Comparison of ENCODE assay signal across 8 cellular contexts in genomic region chr7:98250789-98251188, GRCh38. TPM values are rescaled to one million over a fixed set of nuclear protein-coding genes. Genes with fewer than 3 reads are reported as not detected.
DNase-seq lines count a peak whose midpoint lies in the region; ATAC-seq and TF ChIP-seq lines count a peak whose summit lies in the region.

No MANE protein-coding gene starts in this region.

- H3K23ac ChIP-seq in mesendoderm (ENCODE audit: low read length), result no peak overlapping the region

- H3K18ac ChIP-seq in mesendoderm (ENCODE audit: low read length), result no peak overlapping the region

- H3K27me3 ChIP-seq in mesendoderm (ENCODE audit: insufficient read depth, low read length, poor library complexity) (no peaks in the 10 kb centered on the region), transverse colon (no peaks in the 10 kb centered on the region)

- no peak overlapping the region for H2AK5ac ChIP-seq in mesendoderm (ENCODE audit: low read length)

- no peak for TF ChIP-seq EP300 in transverse colon (IDR thresholded peaks at IDR 0.05; ENCODE audit: low read depth)

- no peak for TF ChIP-seq CTCF in transverse colon (IDR thresholded peaks at IDR 0.05)

- DNase-seq in NCI-H146 (lab: John Stamatoyannopoulos, UW), result peak; percentile 50
- peak; percentile 39 for DNase-seq in activated naive CD4-positive, alpha-beta T cell treated with Interleukin-2 at 50 U/mL for 16 hours
- DNase-seq in mesendoderm, result peak; percentile 36
- DNase-seq in transverse colon, result peak; percentile 25
- DNase-seq in NCI-H2196 treated with DMSO at 0.1 percent for 48 hours (lab: John Stamatoyannopoulos, UW; ENCODE audit: unreplicated experiment), result no peak

- no peak overlapping the region for H2BK120ac ChIP-seq in mesendoderm (ENCODE audit: low read depth, low read length)

- peaks cover 6% of the 10 kb centered on the region; the same call in 1 of the 2 replicates for H3K4me1 ChIP-seq in ES-I3 (ENCODE audit: insufficient read depth, low read length)
- peaks cover 2% of the 10 kb centered on the region for H3K4me1 ChIP-seq in mesendoderm (ENCODE audit: control insufficient read depth, low read depth, low read length)
- H3K4me1 ChIP-seq in transverse colon, result peaks cover 6 to 40% (median 25%) of the 10 kb centered on the region in 4 donors

- H3K4me3 ChIP-seq in mesendoderm (ENCODE audit: low read length) (no peak overlapping the region), transverse colon (peak overlapping the region in 3 of 4 donors; percentile 65 to 76 (median 65))

- H3K79me1 ChIP-seq in mesendoderm (ENCODE audit: low read length), result peaks cover 2% of the 10 kb centered on the region

- in situ Hi-C loops in transverse colon (cut with MboI; ENCODE audit: low pct_ligation_motif_present in 1 of 4, low pct_unique_long_range_greater_than_20kb in 1 of 4, low sequenced_read_pairs in 3 of 4), result no loop called here

- H4K8ac ChIP-seq in mesendoderm (ENCODE audit: low read depth, low read length), result no peak overlapping the region

- no peaks in the 10 kb centered on the region for H3K79me2 ChIP-seq in mesendoderm (ENCODE audit: control insufficient read depth, insufficient read depth, low read length)

- ATAC-seq in HG03354 (IDR thresholded peaks at IDR 0.05; ENCODE audit: poor library complexity, severe bottlenecking, unreplicated experiment) (no peak), GM18873 (IDR thresholded peaks at IDR 0.05; ENCODE audit: low FRiP score, unreplicated experiment) (no peak)

- H2BK15ac ChIP-seq in mesendoderm (replicated peaks; ENCODE audit: low read depth), result no peak overlapping the region

- no peak overlapping the region for H3K56ac ChIP-seq in mesendoderm (ENCODE audit: low read length)

- H3K9ac ChIP-seq in ES-I3 (ENCODE audit: low read depth, low read length), result peak overlapping the region; percentile 88; the same call in 1 of the 2 replicates
- H3K9ac ChIP-seq in mesendoderm (ENCODE audit: low read length), result no peak overlapping the region

- H3K36me3 ChIP-seq in ES-I3 (ENCODE audit: insufficient read depth, low read length), result no peaks in the 10 kb centered on the region
- H3K36me3 ChIP-seq in mesendoderm (ENCODE audit: control insufficient read depth, insufficient read depth, low read length), result no peaks in the 10 kb centered on the region
- no peaks in the 10 kb centered on the region for H3K36me3 ChIP-seq in transverse colon

- no peak overlapping the region for H3K27ac ChIP-seq in mesendoderm (ENCODE audit: low read depth, low read length)
- H3K27ac ChIP-seq in transverse colon, result peak overlapping the region; percentile 82 to 95 (median 93)

- H4K5ac ChIP-seq in mesendoderm (ENCODE audit: low read length), result no peak overlapping the region

- no peaks in the 10 kb centered on the region for H3K9me3 ChIP-seq in ES-I3 (ENCODE audit: control insufficient read depth, insufficient read depth, low read length)
- H3K9me3 ChIP-seq in transverse colon, result no peaks in the 10 kb centered on the region

- WGBS in mesendoderm (ENCODE audit: extremely low coverage, insufficient coverage, low lambda C conversion rate), result no CpG with 5 or more reads among the region's 3 CpGs
- WGBS in transverse colon (ENCODE audit: low coverage in 1 of 2), 2 donors, result 42% methylated on average over 3 of the region's 3 CpGs; no CpG with 5 or more reads in 1 of the 2 donors

- no peak overlapping the region for H3K4ac ChIP-seq in mesendoderm (ENCODE audit: low read depth, low read length)

- no peak for TF ChIP-seq POLR2A in transverse colon (IDR thresholded peaks at IDR 0.05)

- intact Hi-C loops in transverse colon (cut with DNase I; ENCODE audit: low total_unique reads), result no loop called here

- no peak overlapping the region for H3K4me2 ChIP-seq in mesendoderm (ENCODE audit: low read length)

- H2BK5ac ChIP-seq in mesendoderm (ENCODE audit: low read length), result no peak overlapping the region

RNA-seq across cellular contexts. Expression of gene TECPR1, which starts 1.2 kb away (rescaled TPM):
- 2.5 TPM for polyA plus RNA-seq in mesendoderm (2013, experiment 1 of 2)
- 2.4 TPM for polyA plus RNA-seq in mesendoderm (2013, experiment 2 of 2)
- 10 to 100 TPM; 23.1 to 43.0 (median 28.8) TPM for total RNA-seq in transverse colon

RNA-seq across cellular contexts. Expression of gene BRI3, which starts 30.7 kb away (rescaled TPM):
- polyA plus RNA-seq in mesendoderm (2013, experiment 1 of 2), result 95.3 TPM
- 94.4 TPM for polyA plus RNA-seq in mesendoderm (2013, experiment 2 of 2)
- total RNA-seq in transverse colon, result 10 to 100 TPM in 3 of 4 donors, 1 to 10 TPM in 1; 9.8 to 87.5 (median 51.5) TPM

RNA-seq across cellular contexts. Expression of gene BHLHA15, which starts 39.5 kb away (rescaled TPM):
- 1.5 TPM for polyA plus RNA-seq in mesendoderm (2013, experiment 1 of 2)
- 2.0 TPM for polyA plus RNA-seq in mesendoderm (2013, experiment 2 of 2)
- total RNA-seq in transverse colon, result 1 to 10 TPM in 2 of 4 donors, not detected in 2; 2.0 to 7.3 TPM
